Comparison of ENCODE assay signal across 1 cellular context in genomic region chr19:42075364-42075615, GRCh38.
TF ChIP-seq lines count a peak whose summit lies in the region.

No MANE protein-coding gene starts in this region.

TF ChIP-seq in K562, 482 proteins besides CTCF, POLR2A, EP300 and RAD21 (continued from another document and continues in another):
- no peak for TF ChIP-seq THAP7 (CRISPR knock-in tag; IDR thresholded peaks at IDR 0.05)
- no peak for TF ChIP-seq SMAD3 (CRISPR knock-in tag; conservative IDR thresholded peaks at IDR 0.05)
- TF ChIP-seq FOXJ3 (CRISPR knock-in tag; IDR thresholded peaks at IDR 0.05): no peak
- peak; percentile 64; the same call in 1 of the 2 replicates for TF ChIP-seq NCOA1 (IDR thresholded peaks at IDR 0.05; ENCODE audit: low read depth)
- TF ChIP-seq ELF2 (CRISPR knock-in tag; IDR thresholded peaks at IDR 0.05): no peak
- TF ChIP-seq CAMTA2 (CRISPR knock-in tag; conservative IDR thresholded peaks at IDR 0.05): no peak
- no peak for TF ChIP-seq ZNF143 (CRISPR knock-in tag; IDR thresholded peaks at IDR 0.05)
- peak; percentile 64; the same call in 1 of the 2 replicates for TF ChIP-seq SNIP1 (IDR thresholded peaks at IDR 0.05; ENCODE audit: low read depth)
- TF ChIP-seq TARDBP (IDR thresholded peaks at IDR 0.05): no peak
- no peak for TF ChIP-seq ADNP (tag; IDR thresholded peaks at IDR 0.05)
- no peak for TF ChIP-seq NFATC3 (IDR thresholded peaks at IDR 0.05)
- no peak for TF ChIP-seq PTBP1 (IDR thresholded peaks at IDR 0.05; ENCODE audit: low read depth, low read length)
- no peak for TF ChIP-seq ZNF551 (CRISPR knock-in tag; IDR thresholded peaks at IDR 0.05)
- TF ChIP-seq CEBPB (tag; IDR thresholded peaks at IDR 0.05): no peak
- no peak for TF ChIP-seq TAF15 (IDR thresholded peaks at IDR 0.05; ENCODE audit: low read depth, low read length)
- TF ChIP-seq ETV1 (tag; conservative IDR thresholded peaks at IDR 0.05; ENCODE audit: low read depth): peak; percentile 2; the same call in 1 of the 2 replicates
- no peak for TF ChIP-seq ZNF184 (CRISPR knock-in tag; IDR thresholded peaks at IDR 0.05)
- TF ChIP-seq TEAD2 (tag; IDR thresholded peaks at IDR 0.05): no peak
- TF ChIP-seq CLOCK (CRISPR knock-in tag; IDR thresholded peaks at IDR 0.05; ENCODE audit: borderline replicate concordance): no peak
- no peak for TF ChIP-seq E2F5 (CRISPR knock-in tag; IDR thresholded peaks at IDR 0.05)
- TF ChIP-seq DDX20 (tag; IDR thresholded peaks at IDR 0.05; ENCODE audit: low read depth): no peak
- TF ChIP-seq BRD9 (IDR thresholded peaks at IDR 0.05; ENCODE audit: low read depth, partially characterized antibody): peak; percentile 96
- TF ChIP-seq RFX5 (IDR thresholded peaks at IDR 0.05; ENCODE audit: low read depth, low read length): no peak
- TF ChIP-seq SFPQ (IDR thresholded peaks at IDR 0.05; ENCODE audit: low read depth, low read length): no peak
- no peak for TF ChIP-seq TCF3 (CRISPR knock-in tag; IDR thresholded peaks at IDR 0.05)
- no peak for TF ChIP-seq ZNF253 (CRISPR knock-in tag; conservative IDR thresholded peaks at IDR 0.05)
- no peak for TF ChIP-seq TBL1XR1 (IDR thresholded peaks at IDR 0.05; ENCODE audit: low read length in 2 of 2)
- TF ChIP-seq ZHX1 (conservative IDR thresholded peaks at IDR 0.05; ENCODE audit: low read length): no peak
- no peak; the same call in 1 of the 2 replicates for TF ChIP-seq ZNF589 (CRISPR knock-in tag; IDR thresholded peaks at IDR 0.05; ENCODE audit: low read depth)
- no peak for TF ChIP-seq TFAP4 (CRISPR knock-in tag; IDR thresholded peaks at IDR 0.05; ENCODE audit: borderline replicate concordance)
- no peak for TF ChIP-seq ARID4B (CRISPR knock-in tag; IDR thresholded peaks at IDR 0.05)
- no peak for TF ChIP-seq HMGN3 (IDR thresholded peaks at IDR 0.05; ENCODE audit: borderline replicate concordance, extremely low read depth, insufficient read length, low read depth, low read length)
- no peak; the same call in 1 of the 2 replicates for TF ChIP-seq USF1 (CRISPR knock-in tag; IDR thresholded peaks at IDR 0.05)
- TF ChIP-seq ETV6 (IDR thresholded peaks at IDR 0.05; ENCODE audit: borderline replicate concordance in 1 of 2, low read depth in 2 of 2, low read length in 1 of 2): no peak
- no peak for TF ChIP-seq ETV6 (CRISPR knock-in tag; IDR thresholded peaks at IDR 0.05; ENCODE audit: borderline replicate concordance)
- no peak for TF ChIP-seq CTBP1 (IDR thresholded peaks at IDR 0.05; ENCODE audit: borderline replicate concordance)
- no peak for TF ChIP-seq ZNF12 (CRISPR knock-in tag; IDR thresholded peaks at IDR 0.05)
- TF ChIP-seq FUS (optimal IDR thresholded peaks at IDR 0.05; ENCODE audit: low read depth, low read length): no peak
- no peak for TF ChIP-seq JUNB (CRISPR knock-in tag; conservative IDR thresholded peaks at IDR 0.05)
- TF ChIP-seq C11orf30 (IDR thresholded peaks at IDR 0.05; ENCODE audit: low read depth): no peak
- 0 out of 2 replicates have a peak, but pooled peaks have one; percentile 16 for TF ChIP-seq ZBTB9 (CRISPR knock-in tag; IDR thresholded peaks at IDR 0.05)
- peak; percentile 91; the same call in 1 of the 2 replicates for TF ChIP-seq HBP1 (CRISPR knock-in tag; IDR thresholded peaks at IDR 0.05)
- TF ChIP-seq SRSF3 (IDR thresholded peaks at IDR 0.05; ENCODE audit: insufficient read depth, low read length): no peak
- TF ChIP-seq NFE2L1 (tag; IDR thresholded peaks at IDR 0.05; ENCODE audit: borderline replicate concordance, low read depth): no peak
- no peak for TF ChIP-seq HOXB6 (CRISPR knock-in tag; IDR thresholded peaks at IDR 0.05; ENCODE audit: borderline replicate concordance)
- no peak for TF ChIP-seq TAF9B (IDR thresholded peaks at IDR 0.05; ENCODE audit: partially characterized antibody)
- TF ChIP-seq POU5F1 (IDR thresholded peaks at IDR 0.05; ENCODE audit: borderline replicate concordance, low read depth, low read length, partially characterized antibody): no peak
